In genomic region chr6:124964084-124964763, GRCh38 we compare ENCODE assay signal across 8 cellular contexts. TPM values are rescaled to one million over a fixed set of nuclear protein-coding genes. Genes with fewer than 3 reads are reported as not detected.
DNase-seq lines count a peak whose midpoint lies in the region; ATAC-seq lines count a peak whose summit lies in the region.

No MANE protein-coding gene starts in this region.

- ATAC-seq in sciatic nerve: peak; percentile 77
- ATAC-seq in HG03280 (IDR thresholded peaks at IDR 0.05; ENCODE audit: unreplicated experiment): no peak
- ATAC-seq in HG02798 (IDR thresholded peaks at IDR 0.05; ENCODE audit: poor library complexity, unreplicated experiment): no peak

- no peak overlapping the region for H3K27ac Mint-ChIP-seq in activated T-cell treated with anti-CD3 and anti-CD28 coated beads, Interleukin-2, amount 50 U/mL, for 24 hours

- no peaks in the 10 kb centered on the region for H3K9me3 ChIP-seq in iPS-20b (ENCODE audit: insufficient read depth, low read depth, low read length)

- H3K36me3 Mint-ChIP-seq in activated T-cell treated with anti-CD3 and anti-CD28 coated beads, Interleukin-2, amount 50 U/mL, for 24 hours (ENCODE audit: low read depth): no peaks in the 10 kb centered on the region

- peak overlapping the region; percentile 84 for H3K4me3 ChIP-seq in iPS-20b (ENCODE audit: low read length)

- intact Hi-C loops in sciatic nerve (cut with DNase I): loop anchor here (10.0 kb wide), 1 partner anchor 131 kb away; no protein-coding TSS in a partner anchor

- no peaks in the 10 kb centered on the region for H3K9me3 Mint-ChIP-seq in activated T-cell treated with anti-CD3 and anti-CD28 coated beads, Interleukin-2, amount 50 U/mL, for 24 hours

- no peaks in the 10 kb centered on the region for H3K36me3 ChIP-seq in iPS-20b (ENCODE audit: insufficient read depth, low read depth, low read length)

- H3K27ac ChIP-seq in angular gyrus (ENCODE audit: low read depth, low read length) (peak overlapping the region; percentile 27), iPS-20b (ENCODE audit: low read length) (no peak overlapping the region)

- H3K27me3 Mint-ChIP-seq in activated T-cell treated with anti-CD3 and anti-CD28 coated beads, Interleukin-2, amount 50 U/mL, for 24 hours: peaks cover 56% of the 10 kb centered on the region

- peaks cover 15% of the 10 kb centered on the region for H3K4me1 Mint-ChIP-seq in activated T-cell treated with anti-CD3 and anti-CD28 coated beads, Interleukin-2, amount 50 U/mL, for 24 hours (ENCODE audit: low read depth)

- peaks cover 13% of the 10 kb centered on the region; the same call in 1 of the 2 replicates for H3K4me1 ChIP-seq in iPS-20b (ENCODE audit: insufficient read depth, low read length)

- peaks cover 33% of the 10 kb centered on the region for H3K27me3 ChIP-seq in iPS-20b (ENCODE audit: insufficient read depth, low read length)

- peak; percentile 48 for DNase-seq in HCEC 1CT
- no peak for DNase-seq in sciatic nerve (ENCODE audit: low spot score)
- DNase-seq in SIG-M5 (lab: John Stamatoyannopoulos, UW): no peak
- DNase-seq in activated T-cell treated with anti-CD3 and anti-CD28 coated beads, Interleukin-2, amount 50 U/mL, for 24 hours: no peak

- H3K9ac ChIP-seq in iPS-20b (ENCODE audit: low read depth, low read length): 0 out of 2 replicates have a peak overlapping the region, but pooled peaks have one; percentile 72

- no peak overlapping the region for H3K4me3 Mint-ChIP-seq in activated T-cell treated with anti-CD3 and anti-CD28 coated beads, Interleukin-2, amount 50 U/mL, for 24 hours

RNA-seq across cellular contexts. Expression of gene RNF217, which starts 2.0 kb away (rescaled TPM):
- total RNA-seq in sciatic nerve: 43.5 TPM
